In genomic region chr18:45526120-45526841, GRCh38 we compare ENCODE assay signal across 12 cellular contexts.
A peak's percentile ranks its signal among the peaks of the same experiment; 100 is the strongest.
DNase-seq lines count a peak whose midpoint lies in the region; ATAC-seq and TF ChIP-seq lines count a peak whose summit lies in the region.
"Had no signal": no experiment of that assay in that cellular context is flagged by ENCODE, and none has a peak within 500 bp of the region (broad histone marks: within the 10 kb centered on the region; RNA-seq: fewer than 3 reads in every experiment).

No MANE protein-coding gene starts in this region.

- TF ChIP-seq CTCF in AG10803 (conservative IDR thresholded peaks at IDR 0.05; ENCODE audit: low read length) (peak; percentile 45), epithelial cell of proximal tubule (conservative IDR thresholded peaks at IDR 0.05; ENCODE audit: low read depth, low read length) (peak; percentile 14), mesothelial cell of epicardium (IDR thresholded peaks at IDR 0.05; ENCODE audit: unreplicated experiment) (no peak)

- H3K36me3 Mint-ChIP-seq in mesothelial cell of epicardium = no peaks in the 10 kb centered on the region
- H3K36me3 Mint-ChIP-seq: CD14-positive monocyte had no signal

- peak overlapping the region; percentile 17 for H3K27ac Mint-ChIP-seq in mesothelial cell of epicardium
- H3K27ac Mint-ChIP-seq: CD14-positive monocyte had no signal

- H3K4me3 ChIP-seq in AG10803 (ENCODE audit: low read length) (no peak overlapping the region), epithelial cell of proximal tubule (ENCODE audit: low read depth, low read length) (no peak overlapping the region)
- H3K4me3 ChIP-seq: body of pancreas had no signal

- H3K4me1 Mint-ChIP-seq in mesothelial cell of epicardium = peaks cover 50% of the 10 kb centered on the region
- H3K4me1 Mint-ChIP-seq: CD14-positive monocyte had no signal

- no peaks in the 10 kb centered on the region for H3K27me3 Mint-ChIP-seq in mesothelial cell of epicardium (ENCODE audit: low read depth)

- DNase-seq in AG10803 (ENCODE audit: low read depth) = peak; percentile 51
- peak; percentile 37 for DNase-seq in NCI-H1092 (lab: John Stamatoyannopoulos, UW)
- no peak for DNase-seq in epithelial cell of proximal tubule (ENCODE audit: low read depth)
- DNase-seq in mesothelial cell of epicardium (ENCODE audit: low spot score in 2 of 2, unreplicated experiment in 2 of 2) = no peak
- DNase-seq in activated T-cell treated with anti-CD3 and anti-CD28 coated beads, Interleukin-2, amount 50 U/mL, for 1 hour = no peak
- no peak for DNase-seq in activated gamma-delta T cell (lab: John Stamatoyannopoulos, UW)
- no peak for DNase-seq in foreskin melanocyte
- DNase-seq: erythroblast, MM.1S had no signal

- no peak overlapping the region for H3K4me3 Mint-ChIP-seq in mesothelial cell of epicardium
- H3K4me3 Mint-ChIP-seq: CD14-positive monocyte had no signal

- ATAC-seq in HG03432 (IDR thresholded peaks at IDR 0.05; ENCODE audit: unreplicated experiment) = no peak
- ATAC-seq: body of pancreas had no signal

- H3K9me3 Mint-ChIP-seq in mesothelial cell of epicardium = no peaks in the 10 kb centered on the region

Comparison
In these comparisons a context has a peak if more than half of its experiments do, and no peak if none do; other contexts are left out.
1. DNase-seq: peak in AG10803 (single experiment) and NCI-H1092 (single experiment); none in epithelial cell of proximal tubule (single experiment), mesothelial cell of epicardium (0 of 2), activated T-cell treated with anti-CD3 and anti-CD28 coated beads, Interleukin-2, amount 50 U/mL, for 1 hour (single experiment), activated gamma-delta T cell (single experiment) and foreskin melanocyte (single experiment).